Comparison of ENCODE assay signal across 8 cellular contexts in genomic region chr11:129750343-129751292, GRCh38.
A peak's percentile ranks its signal among the peaks of the same experiment; 100 is the strongest.
DNase-seq lines count a peak whose midpoint lies in the region; ATAC-seq and TF ChIP-seq lines count a peak whose summit lies in the region.

No MANE protein-coding gene starts in this region.

- TF ChIP-seq CTCF in VCaP (conservative IDR thresholded peaks at IDR 0.05) = peak; percentile 99
- peak; percentile 100 for TF ChIP-seq CTCF in MCF 10A (IDR thresholded peaks at IDR 0.05; ENCODE audit: unreplicated experiment)

- no peak overlapping the region for H3K27ac Mint-ChIP-seq in MCF 10A (ENCODE audit: low read depth, unreplicated experiment)

- peaks cover 13% of the 10 kb centered on the region for H3K27me3 Mint-ChIP-seq in MCF 10A (ENCODE audit: insufficient read depth, unreplicated experiment)

- CTCF ChIA-PET in MCF 10A (lab: Yijun Ruan, JAX) = interaction anchor here (0.6 to 10.2 kb wide), 56 partner anchors 9 to 864 kb away, joined by 3 to 169 read pairs (median 4); partner anchors contain the start of gene BARX2

- peak; percentile 91 for ATAC-seq in HG02884 (IDR thresholded peaks at IDR 0.05; ENCODE audit: unreplicated experiment)

- no peaks in the 10 kb centered on the region for H3K4me1 Mint-ChIP-seq in MCF 10A (ENCODE audit: insufficient read depth, unreplicated experiment)

- H3K9me3 Mint-ChIP-seq in MCF 10A (ENCODE audit: unreplicated experiment) = peaks cover 7% of the 10 kb centered on the region

- intact Hi-C loops in MCF 10A (cut with micrococcal nuclease) = loop anchor here (1.0 to 10.0 kb wide), 5 partner anchors 54 to 866 kb away; no protein-coding TSS in a partner anchor

- no peak overlapping the region for H3K4me3 Mint-ChIP-seq in MCF 10A (ENCODE audit: unreplicated experiment)

- POLR2A ChIA-PET in MCF 10A (lab: Yijun Ruan, JAX) = interaction anchor here (0.7 kb wide), 1 partner anchor 72 kb away, joined by 5 read pairs; no protein-coding TSS in a partner anchor

- no peaks in the 10 kb centered on the region for H3K36me3 Mint-ChIP-seq in MCF 10A (ENCODE audit: insufficient read depth, unreplicated experiment)

- DNase-seq in SIG-M5 treated with dmso at 0.1 percent for 504 hours (lab: John Stamatoyannopoulos, UW; ENCODE audit: unreplicated experiment) = peak; percentile 56
- DNase-seq in SIG-M5 (lab: John Stamatoyannopoulos, UW) = no peak
- peak; percentile 61 for DNase-seq in NCI-H2029 treated with DMSO at 0.1 percent for 48 hours (lab: John Stamatoyannopoulos, UW)
- peak; percentile 72 for DNase-seq in MCF 10A (ENCODE audit: unreplicated experiment)
- DNase-seq in inferior parietal cortex (ENCODE audit: extremely low spot score) = peak; percentile 82
- DNase-seq in stimulated activated CD4-positive, alpha-beta T cell treated with anti-CD3 and anti-CD28 coated beads, Interleukin-12 subunit alpha, Interleukin-12 subunit beta, amount 100 ng/mL, for 48 hours (ENCODE audit: low read depth in 2 of 3, low spot score in 1 of 3) = peak; percentile 45 to 74 (median 66)

- no TSS peak for BruUV-seq in MCF 10A (replicated peaks; lab: Mats Ljungman, UMichigan)

- H3K27ac ChIP-seq in VCaP = peak overlapping the region; percentile 39
